Comparison of ENCODE assay signal across 8 cellular contexts in genomic region chr1:115641762-115642167, GRCh38. TPM values are rescaled to one million over a fixed set of nuclear protein-coding genes. Genes with fewer than 3 reads are reported as not detected.
DNase-seq lines count a peak whose midpoint lies in the region; ATAC-seq and TF ChIP-seq lines count a peak whose summit lies in the region.

Gene VANGL1, plus strand, starts transcription at chr1:115641970. Its CDS starts 9,444 bp downstream, at chr1:115651414.

- no peaks in the 10 kb centered on the region for H3K9me3 ChIP-seq in endocrine pancreas (ENCODE audit: control insufficient read depth, low read length)
- peaks cover 27% of the 10 kb centered on the region for H3K9me3 ChIP-seq in mesodermal cell (ENCODE audit: control insufficient read depth, low read length)
- H3K9me3 ChIP-seq in suprapubic skin, result no peaks in the 10 kb centered on the region

- peaks cover 35% of the 10 kb centered on the region for H3K4me1 Mint-ChIP-seq in WTC11

- H3K27ac Mint-ChIP-seq in WTC11, result peak within 1 kb of the TSS; percentile 68

- CTCF ChIA-PET in WTC11 (lab: Charles Lee), result interaction anchor here (1.6 to 4.2 kb wide), 2 partner anchors 33 to 65 kb away, joined by 10 to 28 read pairs; no protein-coding TSS in a partner anchor

- no peaks in the 10 kb centered on the region for H3K27me3 ChIP-seq in endocrine pancreas (ENCODE audit: control insufficient read depth, insufficient read depth, low read length)
- H3K27me3 ChIP-seq in suprapubic skin, result no peaks in the 10 kb centered on the region

- ATAC-seq in GM18511 (IDR thresholded peaks at IDR 0.05; ENCODE audit: unreplicated experiment) (peak; percentile 63), HG02884 (IDR thresholded peaks at IDR 0.05; ENCODE audit: unreplicated experiment) (peak; percentile 58), WTC11 (peak; percentile 84)

- peak within 1 kb of the TSS; percentile 83 for H3K4me3 Mint-ChIP-seq in WTC11

- TF ChIP-seq EP300 in suprapubic skin (IDR thresholded peaks at IDR 0.05), result no peak

- H3K4me1 ChIP-seq in endocrine pancreas (ENCODE audit: control insufficient read depth, insufficient read depth, low read length) (no peaks in the 10 kb centered on the region), mesodermal cell (ENCODE audit: control insufficient read depth, insufficient read depth, low read length, poor library complexity, severe bottlenecking) (peaks cover under 1% of the 10 kb centered on the region), suprapubic skin (peaks cover 26% of the 10 kb centered on the region)

- H3K4me3 ChIP-seq in AG10803 (ENCODE audit: low read length) (peak within 1 kb of the TSS; percentile 73), endocrine pancreas (ENCODE audit: control insufficient read depth, insufficient read depth, low read length) (peak within 1 kb of the TSS; percentile 38), mesodermal cell (ENCODE audit: extremely low read depth, insufficient read depth, low read length, poor library complexity, severe bottlenecking) (peak within 1 kb of the TSS; percentile 76), suprapubic skin (peak within 1 kb of the TSS; percentile 87)

- peak; percentile 66 for DNase-seq in AG10803 (ENCODE audit: low read depth)
- peak; percentile 77 for DNase-seq in NCI-H146 (lab: John Stamatoyannopoulos, UW)
- peak; percentile 66 for DNase-seq in WTC11 (ENCODE audit: low spot score)
- no peak for DNase-seq in suprapubic skin (ENCODE audit: low spot score in 2 of 2)

- POLR2A ChIA-PET in WTC11 (lab: Charles Lee), result interaction anchor here (1.0 kb wide), 1 partner anchor 9 kb away, joined by 3 read pairs; no protein-coding TSS in a partner anchor

- WGBS in mesodermal cell (ENCODE audit: insufficient coverage in 2 of 2), 2 experiments, result 1 to 3% methylated on average over 44 to 54 of the region's 61 CpGs
- 12% methylated on average over 5 of the region's 61 CpGs for WGBS in suprapubic skin

- TF ChIP-seq POLR2A in suprapubic skin (IDR thresholded peaks at IDR 0.05), result no peak

- H3K36me3 ChIP-seq in endocrine pancreas (ENCODE audit: control insufficient read depth, insufficient read depth, low read length), result no peaks in the 10 kb centered on the region
- H3K36me3 ChIP-seq in mesodermal cell (ENCODE audit: control insufficient read depth, insufficient read depth, low read length), result no peaks in the 10 kb centered on the region
- no peaks in the 10 kb centered on the region for H3K36me3 ChIP-seq in suprapubic skin

- H3K9ac ChIP-seq in endocrine pancreas (ENCODE audit: control insufficient read depth, insufficient read depth, low read length), result no peak within 1 kb of the TSS

- H3K27me3 Mint-ChIP-seq in WTC11 (ENCODE audit: low read depth), result peaks cover 20% of the 10 kb centered on the region

- H3K36me3 Mint-ChIP-seq in WTC11, result peaks cover 24% of the 10 kb centered on the region

- TF ChIP-seq CTCF in AG10803 (conservative IDR thresholded peaks at IDR 0.05; ENCODE audit: low read length) (no peak), WTC11 (IDR thresholded peaks at IDR 0.05) (no peak), suprapubic skin (IDR thresholded peaks at IDR 0.05) (no peak)

- peak within 1 kb of the TSS; percentile 23 for H3K27ac ChIP-seq in mesodermal cell (ENCODE audit: low read depth, low read length, severe bottlenecking)
- H3K27ac ChIP-seq in suprapubic skin, result peak within 1 kb of the TSS; percentile 86

- peaks cover 35% of the 10 kb centered on the region for H3K9me3 Mint-ChIP-seq in WTC11

TF ChIP-seq in WTC11, 78 proteins besides CTCF, POLR2A, EP300 and RAD21:
- TF ChIP-seq ZNF423 (CRISPR knock-in tag; IDR thresholded peaks at IDR 0.05), result 0 out of 2 replicates have a peak, but pooled peaks have one; percentile 18
- 0 out of 2 replicates have a peak, but pooled peaks have one; percentile 5 for TF ChIP-seq NFE2L1 (CRISPR knock-in tag; IDR thresholded peaks at IDR 0.05)
- no peak for TF ChIP-seq ELF4 (CRISPR knock-in tag; IDR thresholded peaks at IDR 0.05; ENCODE audit: low read depth)
- 0 out of 2 replicates have a peak, but pooled peaks have one; percentile 8 for TF ChIP-seq TEAD4 (CRISPR knock-in tag; IDR thresholded peaks at IDR 0.05)
- TF ChIP-seq SOX15 (CRISPR knock-in tag; IDR thresholded peaks at IDR 0.05), result no peak
- no peak for TF ChIP-seq ETV6 (CRISPR knock-in tag; IDR thresholded peaks at IDR 0.05)
- TF ChIP-seq NFATC4 (CRISPR knock-in tag; IDR thresholded peaks at IDR 0.05), result no peak
- 0 out of 2 replicates have a peak, but pooled peaks have one; percentile 56 for TF ChIP-seq MYBL2 (CRISPR knock-in tag; IDR thresholded peaks at IDR 0.05)
- no peak for TF ChIP-seq ZBTB21 (CRISPR knock-in tag; IDR thresholded peaks at IDR 0.05; ENCODE audit: borderline replicate concordance)
- peak; percentile 36; the same call in 1 of the 2 replicates for TF ChIP-seq SP1 (CRISPR knock-in tag; conservative IDR thresholded peaks at IDR 0.05)
- TF ChIP-seq NFYB (CRISPR knock-in tag; conservative IDR thresholded peaks at IDR 0.05; ENCODE audit: low read depth), result 0 out of 2 replicates have a peak, but pooled peaks have one; percentile 4
- TF ChIP-seq ZNF263 (CRISPR knock-in tag; IDR thresholded peaks at IDR 0.05; ENCODE audit: low read depth), result no peak
- 0 out of 2 replicates have a peak, but pooled peaks have one; percentile 16 for TF ChIP-seq ZBTB43 (CRISPR knock-in tag; IDR thresholded peaks at IDR 0.05)
- TF ChIP-seq ZNF317 (CRISPR knock-in tag; IDR thresholded peaks at IDR 0.05; ENCODE audit: borderline replicate concordance, low read depth), result no peak
- TF ChIP-seq, protein P1, sequence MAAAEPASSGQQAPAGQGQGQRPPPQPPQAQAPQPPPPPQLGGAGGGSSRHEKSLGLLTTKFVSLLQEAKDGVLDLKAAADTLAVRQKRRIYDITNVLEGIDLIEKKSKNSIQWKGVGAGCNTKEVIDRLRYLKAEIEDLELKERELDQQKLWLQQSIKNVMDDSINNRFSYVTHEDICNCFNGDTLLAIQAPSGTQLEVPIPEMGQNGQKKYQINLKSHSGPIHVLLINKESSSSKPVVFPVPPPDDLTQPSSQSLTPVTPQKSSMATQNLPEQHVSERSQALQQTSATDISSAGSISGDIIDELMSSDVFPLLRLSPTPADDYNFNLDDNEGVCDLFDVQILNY (CRISPR knock-in tag; IDR thresholded peaks at IDR 0.05), result no peak
- no peak for TF ChIP-seq USF1 (CRISPR knock-in tag; IDR thresholded peaks at IDR 0.05)
- no peak for TF ChIP-seq NR1H2 (CRISPR knock-in tag; IDR thresholded peaks at IDR 0.05)
- TF ChIP-seq RORB (CRISPR knock-in tag; IDR thresholded peaks at IDR 0.05), result no peak

RNA-seq across cellular contexts. Expression of gene VANGL1, which starts in this region (rescaled TPM):
- 13.3 to 15.8 TPM (median 13.9 TPM) in 3 replicates for total RNA-seq in WTC11 (2021)
- polyA plus RNA-seq in mesodermal cell (2013, experiment 1 of 2), result 12.4 TPM
- 11.1 TPM for polyA plus RNA-seq in mesodermal cell (2013, experiment 2 of 2)
- 10 to 100 TPM; 17.7 to 33.6 (median 26.2) TPM for total RNA-seq in suprapubic skin

Comparison
In these comparisons a context has a peak if more than half of its experiments do, and no peak if none do; other contexts are left out.
1. DNase-seq: peak in AG10803 (single experiment), NCI-H146 (single experiment) and WTC11 (single experiment); none in suprapubic skin (0 of 2).
2. Peak in every context shown above with its lines, with median percentiles within 50 percentile points of each other: H3K4me3 ChIP-seq and ATAC-seq.